In genomic region chr3:114624047-114624445, GRCh38 we compare ENCODE assay signal across 7 cellular contexts.
DNase-seq lines count a peak whose midpoint lies in the region; ATAC-seq, FAIRE-seq and TF ChIP-seq lines count a peak whose summit lies in the region.

No MANE protein-coding gene starts in this region.

- peak overlapping the region; percentile 87 for H2AFZ ChIP-seq in endothelial cell of umbilical vein (ENCODE audit: low read depth, low read length)

- POLR2A ChIA-PET in endothelial cell of umbilical vein (lab: Charles Lee): interaction anchor here (0.7 kb wide), 1 partner anchor 55 kb away, joined by 6 read pairs; no protein-coding TSS in a partner anchor
- POLR2A ChIA-PET in GM10248 (lab: Yijun Ruan, JAX): no interaction called here
- POLR2A ChIA-PET in activated CD4-positive, alpha-beta T cell treated with anti-CD3 and anti-CD28 coated beads, Interleukin-2, amount 10 ng/mL, durations not matched to agents 7 days and 5 days (lab: Charles Lee): no interaction called here

- H3K27ac ChIP-seq in endothelial cell of umbilical vein (ENCODE audit: insufficient read depth, low read depth, low read length) (peak overlapping the region; percentile 99), upper lobe of right lung (peak overlapping the region; percentile 87)

- FAIRE-seq in endothelial cell of umbilical vein (lab: Jason Lieb, UNC): peak; percentile 60
- no peak for FAIRE-seq in HTR-8/SVneo (lab: Jason Lieb, UNC)

- H3K9me3 ChIP-seq in MG63 (no peaks in the 10 kb centered on the region), endothelial cell of umbilical vein (replicated peaks; ENCODE audit: control insufficient read depth, insufficient read depth, low read length) (no peaks in the 10 kb centered on the region), upper lobe of right lung (no peaks in the 10 kb centered on the region)

- TF ChIP-seq CTCF in endothelial cell of umbilical vein (IDR thresholded peaks at IDR 0.05; ENCODE audit: extremely low read depth in 1 of 2, insufficient read depth in 1 of 2, low read depth in 1 of 2, low read length in 2 of 2): no peak
- TF ChIP-seq CTCF in upper lobe of right lung (IDR thresholded peaks at IDR 0.05): no peak
- TF ChIP-seq CTCF in GM10248 (IDR thresholded peaks at IDR 0.05; ENCODE audit: control extremely low read depth, extremely low read depth, low read depth, missing control alignments): no peak

- ATAC-seq in upper lobe of right lung: peak; percentile 74

- H3K9me1 ChIP-seq in endothelial cell of umbilical vein (replicated peaks; ENCODE audit: control insufficient read depth, extremely low read depth, insufficient read depth, low read length): no peaks in the 10 kb centered on the region

- no peaks in the 10 kb centered on the region for H3K9me3 Mint-ChIP-seq in activated CD4-positive, alpha-beta T cell treated with anti-CD3 and anti-CD28 coated beads, Interleukin-2, amount 10 ng/mL, durations not matched to agents 7 days and 5 days

- H4K20me1 ChIP-seq in endothelial cell of umbilical vein (replicated peaks; ENCODE audit: control insufficient read depth, extremely low read depth, insufficient read depth, low read length): no peaks in the 10 kb centered on the region

- no peak overlapping the region for H3K27ac Mint-ChIP-seq in activated CD4-positive, alpha-beta T cell treated with anti-CD3 and anti-CD28 coated beads, Interleukin-2, amount 10 ng/mL, durations not matched to agents 7 days and 5 days

- BruUV-seq in endothelial cell of umbilical vein (replicated peaks; lab: Mats Ljungman, UMichigan): no TSS peak

- H3K36me3 ChIP-seq in MG63 (no peaks in the 10 kb centered on the region), endothelial cell of umbilical vein (ENCODE audit: control insufficient read depth in 2 of 2, extremely low read depth in 1 of 2, insufficient read depth in 2 of 2, low read length in 2 of 2) (no peaks in the 10 kb centered on the region), upper lobe of right lung (no peaks in the 10 kb centered on the region)

- H3K4me1 Mint-ChIP-seq in activated CD4-positive, alpha-beta T cell treated with anti-CD3 and anti-CD28 coated beads, Interleukin-2, amount 10 ng/mL, durations not matched to agents 7 days and 5 days: no peaks in the 10 kb centered on the region

- intact Hi-C loops in endothelial cell of umbilical vein (cut with micrococcal nuclease) (loop anchor here (1.0 to 10.0 kb wide), 5 partner anchors 25 to 1161 kb away; partner anchors contain the start of gene ZBTB20), upper lobe of right lung (cut with DNase I) (no loop called here)

- dilution Hi-C loops in endothelial cell of umbilical vein (cut with MboI; ENCODE audit: extremely low pct_ligation_motif_present, low sequenced_read_pairs): no loop called here

- no peaks in the 10 kb centered on the region for H3K36me3 Mint-ChIP-seq in activated CD4-positive, alpha-beta T cell treated with anti-CD3 and anti-CD28 coated beads, Interleukin-2, amount 10 ng/mL, durations not matched to agents 7 days and 5 days (ENCODE audit: low read depth)

- CTCF ChIA-PET in endothelial cell of umbilical vein (lab: Charles Lee) (interaction anchor here (1.0 to 1.7 kb wide), 3 partner anchors 16 to 205 kb away, joined by 3 to 6 read pairs (median 3); no protein-coding TSS in a partner anchor), GM10248 (lab: Yijun Ruan, JAX) (interaction anchor here (1.3 kb wide), 1 partner anchor 27 kb away, joined by 4 read pairs; no protein-coding TSS in a partner anchor)
- CTCF ChIA-PET in activated CD4-positive, alpha-beta T cell treated with anti-CD3 and anti-CD28 coated beads, Interleukin-2, amount 10 ng/mL, durations not matched to agents 7 days and 5 days (lab: Charles Lee): interaction anchor here (1.2 kb wide), 1 partner anchor 10 kb away, joined by 4 read pairs; no protein-coding TSS in a partner anchor

- no peaks in the 10 kb centered on the region for H3K27me3 Mint-ChIP-seq in activated CD4-positive, alpha-beta T cell treated with anti-CD3 and anti-CD28 coated beads, Interleukin-2, amount 10 ng/mL, durations not matched to agents 7 days and 5 days

- H3K4me2 ChIP-seq in endothelial cell of umbilical vein (ENCODE audit: insufficient read depth, low read length): peak overlapping the region; percentile 96

- H3K9ac ChIP-seq in endothelial cell of umbilical vein (replicated peaks; ENCODE audit: extremely low read depth, insufficient read depth, low read length): peak overlapping the region; percentile 99

- H3K4me3 Mint-ChIP-seq in activated CD4-positive, alpha-beta T cell treated with anti-CD3 and anti-CD28 coated beads, Interleukin-2, amount 10 ng/mL, durations not matched to agents 7 days and 5 days: no peak overlapping the region

- H3K4me3 ChIP-seq in MG63 (peak overlapping the region; percentile 51), endothelial cell of umbilical vein (replicated peaks in 1 of 3; ENCODE audit: insufficient read depth in 1 of 3, low read depth in 1 of 3, low read length in 3 of 3) (peak overlapping the region; percentile 21 to 88 (median 50)), upper lobe of right lung (peak overlapping the region; percentile 37)

- H3K79me2 ChIP-seq in endothelial cell of umbilical vein (ENCODE audit: control insufficient read depth, insufficient read depth, low read length): peaks cover 2% of the 10 kb centered on the region

- no peak for TF ChIP-seq POLR2A in endothelial cell of umbilical vein (IDR thresholded peaks at IDR 0.05; ENCODE audit: low read depth, low read length)

- H3K4me1 ChIP-seq in endothelial cell of umbilical vein (ENCODE audit: control insufficient read depth, extremely low read depth, insufficient read depth, low read length) (peaks cover 36% of the 10 kb centered on the region), upper lobe of right lung (peaks cover 12% of the 10 kb centered on the region)

- H3K27me3 ChIP-seq in MG63: no peaks in the 10 kb centered on the region
- no peaks in the 10 kb centered on the region for H3K27me3 ChIP-seq in endothelial cell of umbilical vein (ENCODE audit: control insufficient read depth in 2 of 2, insufficient read depth in 2 of 2, low read length in 2 of 2)
- no peaks in the 10 kb centered on the region for H3K27me3 ChIP-seq in upper lobe of right lung

- DNase-seq in MG63 (peak; percentile 40), endothelial cell of umbilical vein (ENCODE audit: low read depth, low spot score) (peak; percentile 82), midbrain (lab: John Stamatoyannopoulos, UW) (peak; percentile 72), upper lobe of right lung (no peak), HTR-8/SVneo (ENCODE audit: insufficient read length, low spot score) (no peak), GM10248 (ENCODE audit: extremely low spot score) (no peak)
- no peak for DNase-seq in activated CD4-positive, alpha-beta T cell treated with anti-CD3 and anti-CD28 coated beads, Interleukin-2, amount 10 ng/mL, durations not matched to agents 7 days and 5 days

TF ChIP-seq in endothelial cell of umbilical vein, 7 proteins besides CTCF, POLR2A, EP300 and RAD21:
- TF ChIP-seq POLR2AphosphoS5 (IDR thresholded peaks at IDR 0.05; ENCODE audit: insufficient read depth, low read depth, low read length) (no peak), JUN (IDR thresholded peaks at IDR 0.05; ENCODE audit: borderline replicate concordance, insufficient read depth, insufficient read length, low read depth) (no peak), MYC (IDR thresholded peaks at IDR 0.05; ENCODE audit: low read depth, low read length) (no peak), EZH2 (IDR thresholded peaks at IDR 0.05; ENCODE audit: borderline replicate concordance, low read depth, low read length, severe bottlenecking) (no peak), GATA2 (IDR thresholded peaks at IDR 0.05; ENCODE audit: insufficient read depth, insufficient read length, low read depth, low read length) (no peak), FOS (IDR thresholded peaks at IDR 0.05; ENCODE audit: borderline replicate concordance, insufficient read depth, low read length) (no peak)
- TF ChIP-seq, protein P1, sequence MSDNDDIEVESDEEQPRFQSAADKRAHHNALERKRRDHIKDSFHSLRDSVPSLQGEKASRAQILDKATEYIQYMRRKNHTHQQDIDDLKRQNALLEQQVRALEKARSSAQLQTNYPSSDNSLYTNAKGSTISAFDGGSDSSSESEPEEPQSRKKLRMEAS (IDR thresholded peaks at IDR 0.05; ENCODE audit: insufficient read depth, insufficient read length): no peak

Comparison
In these comparisons a context has a peak if more than half of its experiments do, and no peak if none do; other contexts are left out.
1. DNase-seq: peak in MG63 (single experiment), endothelial cell of umbilical vein (single experiment) and midbrain (single experiment); none in upper lobe of right lung (single experiment), HTR-8/SVneo (single experiment), GM10248 (single experiment) and activated CD4-positive, alpha-beta T cell treated with anti-CD3 and anti-CD28 coated beads, Interleukin-2, amount 10 ng/mL, durations not matched to agents 7 days and 5 days (single experiment).
2. Peak in every context shown above with its lines, with median percentiles within 50 percentile points of each other: H3K4me3 ChIP-seq.